In genomic region chr1:229268505-229268904, GRCh38 we compare ENCODE assay signal across 1 cellular context.
TF ChIP-seq lines count a peak whose summit lies in the region.

No MANE protein-coding gene starts in this region.

TF ChIP-seq in Ishikawa, 13 proteins besides CTCF, POLR2A, EP300 and RAD21 (continued from another document):
- TF ChIP-seq REST (IDR thresholded peaks at IDR 0.05; ENCODE audit: low read depth) (no peak), USF1 (IDR thresholded peaks at IDR 0.05) (0 out of 2 replicates have a peak, but pooled peaks have one; percentile 9), YY1 (IDR thresholded peaks at IDR 0.05; ENCODE audit: low read depth) (peak; percentile 16; the same call in 1 of the 2 replicates), TAF1 (IDR thresholded peaks at IDR 0.05; ENCODE audit: low read depth) (no peak), MAX (IDR thresholded peaks at IDR 0.05) (peak; percentile 87), TCF12 (IDR thresholded peaks at IDR 0.05; ENCODE audit: low read depth) (peak; percentile 88), NFIC (IDR thresholded peaks at IDR 0.05) (peak; percentile 84), CREB1 (IDR thresholded peaks at IDR 0.05; ENCODE audit: low read depth) (no peak), TEAD4 (IDR thresholded peaks at IDR 0.05) (peak; percentile 94)
